Comparison of ENCODE assay signal across 9 cellular contexts in genomic region chr11:48066881-48067800, GRCh38.
A peak's percentile ranks its signal among the peaks of the same experiment; 100 is the strongest.
DNase-seq lines count a peak whose midpoint lies in the region; ATAC-seq, FAIRE-seq and TF ChIP-seq lines count a peak whose summit lies in the region.
"Had no signal": no experiment of that assay in that cellular context is flagged by ENCODE, and none has a peak within 500 bp of the region (broad histone marks: within the 10 kb centered on the region; RNA-seq: fewer than 3 reads in every experiment).

No MANE protein-coding gene starts in this region.

- H3K27me3 Mint-ChIP-seq in nephron (ENCODE audit: low read depth) = no peaks in the 10 kb centered on the region

- ATAC-seq in HG02884 (IDR thresholded peaks at IDR 0.05; ENCODE audit: unreplicated experiment) = no peak

- no peak overlapping the region for H3K4me3 Mint-ChIP-seq in nephron

- no peaks in the 10 kb centered on the region for H3K27me3 ChIP-seq in ectodermal cell (ENCODE audit: control insufficient read depth, insufficient read depth, low read length, poor library complexity, severe bottlenecking)

- no peaks in the 10 kb centered on the region for H3K9me3 ChIP-seq in ectodermal cell (ENCODE audit: control insufficient read depth, low read length)

- peaks cover 7% of the 10 kb centered on the region for H3K36me3 Mint-ChIP-seq in nephron (ENCODE audit: low read depth)

- 72 to 78% methylated on average over 9 of the region's 10 CpGs for WGBS in ectodermal cell, 2 experiments

- no peaks in the 10 kb centered on the region for H3K4me1 ChIP-seq in ectodermal cell (ENCODE audit: control insufficient read depth, insufficient read depth, low read length)

- H3K27ac ChIP-seq in ectodermal cell (ENCODE audit: insufficient read depth, low read depth, low read length, poor library complexity, severe bottlenecking) = peak overlapping the region; percentile 57

- FAIRE-seq in RCC 7860 (lab: Jason Lieb, UNC) = no peak

- no peak overlapping the region for H3K4me3 ChIP-seq in ectodermal cell (ENCODE audit: insufficient read depth, low read depth, low read length)

- H3K36me3 ChIP-seq in ectodermal cell (ENCODE audit: control insufficient read depth, insufficient read depth, low read length) = no peaks in the 10 kb centered on the region

- H3K9me3 Mint-ChIP-seq in nephron = no peaks in the 10 kb centered on the region

- TF ChIP-seq CTCF in nephron (IDR thresholded peaks at IDR 0.05; ENCODE audit: unreplicated experiment in 3 of 3) = no peak

- H3K27ac Mint-ChIP-seq in nephron = peak overlapping the region; percentile 61 to 74 (median 71)

- DNase-seq in CD1c-positive myeloid dendritic cell (ENCODE audit: extremely low spot score) = peak; percentile 78
- DNase-seq in MV-4-11 (lab: John Stamatoyannopoulos, UW) = peak; percentile 68
- no peak for DNase-seq in RCC 7860 (ENCODE audit: low spot score)
- no peak for DNase-seq in activated CD8-positive, alpha-beta memory T cell treated with anti-CD3 and anti-CD28 coated beads, Interleukin-2, amount 50 U/mL, for 4 hours
- no peak for DNase-seq in NCI-H1105 (lab: John Stamatoyannopoulos, UW)
- DNase-seq: NCI-H1436 treated with DMSO at 0.1 percent for 48 hours had no signal

- H3K4me1 Mint-ChIP-seq in nephron = peaks cover 22% of the 10 kb centered on the region

Comparison
In these comparisons a context has a peak if more than half of its experiments do, and no peak if none do; other contexts are left out.
1. DNase-seq: peak in CD1c-positive myeloid dendritic cell (single experiment) and MV-4-11 (single experiment); none in RCC 7860 (single experiment), activated CD8-positive, alpha-beta memory T cell treated with anti-CD3 and anti-CD28 coated beads, Interleukin-2, amount 50 U/mL, for 4 hours (single experiment) and NCI-H1105 (single experiment).